In the genomic region with DNA sequence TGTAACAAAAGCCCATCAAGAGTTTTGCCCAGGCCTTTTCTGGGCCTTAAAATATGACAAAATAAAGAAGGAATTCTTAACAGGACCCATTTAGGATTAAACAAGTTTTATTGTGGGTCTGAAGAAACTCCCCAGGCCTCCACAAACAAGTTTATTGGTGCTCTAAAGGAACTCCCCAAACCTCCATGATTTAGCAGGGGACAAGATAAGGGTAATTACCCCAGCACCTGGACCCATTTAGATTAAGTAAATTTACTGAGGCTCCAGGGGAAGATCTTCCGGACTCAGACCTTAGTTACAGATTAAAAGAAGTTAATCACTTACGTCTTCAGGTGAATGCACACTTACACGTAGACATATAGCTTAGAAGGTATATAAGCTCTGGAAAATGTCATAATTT, we compare ENCODE assay signal across 3 cellular contexts. TPM values are rescaled to one million over a fixed set of nuclear protein-coding genes. Genes with fewer than 3 reads are reported as not detected.
"Had no signal": no experiment of that assay in that cellular context is flagged by ENCODE, and none has a peak within 500 bp of the region (broad histone marks: within the 10 kb centered on the region; RNA-seq: fewer than 3 reads in every experiment).

No MANE protein-coding gene starts in this region.

RNA-seq across cellular contexts. Expression of a gene that starts 9.3 kb away (rescaled TPM):
- total RNA-seq: OCI-LY7, Right ventricle myocardium inferior, SK-MEL-5 had no signal
